8 cellular contexts compared by ENCODE assay signal in the genomic region with DNA sequence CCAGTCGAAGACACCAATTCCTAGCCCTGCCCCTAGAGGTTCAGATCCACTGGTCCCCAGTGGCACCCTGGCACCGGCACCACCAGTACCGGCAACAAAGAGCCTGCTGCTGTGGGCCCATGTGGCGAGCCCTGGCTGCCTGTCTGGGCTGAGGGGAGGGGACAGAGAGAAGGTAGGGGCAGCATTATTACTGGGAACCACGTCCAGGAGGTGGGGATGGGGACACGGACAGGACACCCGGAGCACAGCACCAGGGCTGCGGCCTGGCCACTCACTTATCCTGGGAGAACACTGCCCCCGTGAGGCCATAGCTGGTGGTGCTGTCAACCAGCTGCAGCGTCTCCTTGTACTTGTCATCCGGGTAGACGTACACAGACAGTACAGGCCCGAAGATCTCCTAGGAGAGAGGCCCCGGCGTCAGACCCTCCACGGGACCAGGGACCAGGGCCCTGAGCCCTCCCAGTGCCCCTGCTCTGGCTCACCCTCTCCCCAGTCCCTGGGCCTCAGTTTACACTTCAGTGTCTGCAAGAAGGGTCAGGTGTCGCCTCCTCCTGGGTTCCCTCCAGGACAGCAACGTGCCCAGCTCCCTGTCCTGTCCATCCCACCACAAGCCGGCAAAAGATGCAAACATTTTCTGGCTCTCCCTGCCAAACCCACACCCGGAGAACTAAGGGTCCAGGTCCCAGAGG. TPM values are rescaled to one million over a fixed set of nuclear protein-coding genes. Genes with fewer than 3 reads are reported as not detected.
A peak's percentile ranks its signal among the peaks of the same experiment; 100 is the strongest.
DNase-seq lines count a peak whose midpoint lies in the region; ATAC-seq lines count a peak whose summit lies in the region.

No MANE protein-coding gene starts in this region.

- H3K27me3 Mint-ChIP-seq in central memory CD8-positive, alpha-beta T cell = no peaks in the 10 kb centered on the region

- H3K4me1 Mint-ChIP-seq in central memory CD8-positive, alpha-beta T cell = no peaks in the 10 kb centered on the region

- H3K9me3 Mint-ChIP-seq in central memory CD8-positive, alpha-beta T cell = no peaks in the 10 kb centered on the region

- H3K36me3 Mint-ChIP-seq in central memory CD8-positive, alpha-beta T cell (ENCODE audit: insufficient read depth) = peaks cover 2% of the 10 kb centered on the region

- DNase-seq in activated gamma-delta T cell treated with Interleukin-2 at 50 U/mL for 16 hours (peak; percentile 64), activated gamma-delta T cell (lab: John Stamatoyannopoulos, UW) (no peak), NCI-H2227 treated with DMSO at 0.1 percent for 48 hours (lab: John Stamatoyannopoulos, UW) (peak; percentile 74), left colon (peak; percentile 75 to 87)
- peak; percentile 46 for DNase-seq in activated CD4-positive, alpha-beta T cell treated with anti-CD3 and anti-CD28 coated beads for 1 hour
- DNase-seq in central memory CD8-positive, alpha-beta T cell (ENCODE audit: low spot score in 2 of 2) = peak; percentile 39 to 43
- peak; percentile 77 for DNase-seq in stimulated activated CD4-positive, alpha-beta T cell treated with anti-CD3 and anti-CD28 coated beads, Interleukin-1b, Interleukin-23, amount 100 ng/mL, for 48 hours

- ATAC-seq in central memory CD8-positive, alpha-beta T cell (replicated peaks; ENCODE audit: extremely low read depth, poor library complexity, severe bottlenecking) = no peak
- ATAC-seq in left colon (peak; percentile 83), GM18907 (IDR thresholded peaks at IDR 0.05; ENCODE audit: unreplicated experiment) (no peak)

- H3K4me3 Mint-ChIP-seq in central memory CD8-positive, alpha-beta T cell = no peak overlapping the region

- no peak overlapping the region for H3K27ac Mint-ChIP-seq in central memory CD8-positive, alpha-beta T cell (ENCODE audit: low read depth)

- intact Hi-C loops in left colon (cut with DNase I, micrococcal nuclease) = loop anchor here in 1 of 2 donors (10.0 kb wide), 1 partner anchor 280 kb away; no protein-coding TSS in a partner anchor

RNA-seq across cellular contexts. Expression of a gene that starts 15.8 kb away (rescaled TPM):
- not detected for total RNA-seq in left colon

RNA-seq across cellular contexts. Expression of a gene that starts 27.1 kb away (rescaled TPM):
- total RNA-seq in left colon = 1 to 10 TPM; 4.9 to 5.5 TPM
